Comparison of ENCODE assay signal across 2 cellular contexts in the genomic region with DNA sequence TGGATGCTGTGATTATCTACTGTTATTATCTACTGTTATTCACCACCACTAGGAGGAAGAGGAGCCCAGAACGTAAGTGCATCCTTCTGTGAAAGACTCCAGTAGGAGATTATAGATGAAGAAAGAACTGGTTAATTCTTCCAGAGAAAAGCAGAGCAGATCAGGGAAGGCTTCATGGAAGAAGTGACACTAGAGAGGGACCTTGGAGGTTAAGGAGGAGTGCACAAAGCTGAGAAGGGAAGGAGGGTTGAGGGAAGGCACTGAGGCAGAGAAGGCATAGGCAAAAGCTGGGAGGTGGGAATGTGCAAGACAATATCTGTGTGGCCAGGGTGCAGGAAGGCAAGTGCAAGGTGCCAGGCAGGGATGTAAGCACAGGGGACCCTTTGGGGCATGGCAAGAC.
TF ChIP-seq lines count a peak whose summit lies in the region.

No MANE protein-coding gene starts in this region.

TF ChIP-seq in A549, 52 proteins besides CTCF, POLR2A, EP300 and RAD21:
- TF ChIP-seq BHLHE40 (IDR thresholded peaks at IDR 0.05; ENCODE audit: low read depth, low read length): no peak
- TF ChIP-seq TFCP2L1 (CRISPR knock-in tag; IDR thresholded peaks at IDR 0.05): no peak
- TF ChIP-seq PHF8 (IDR thresholded peaks at IDR 0.05; ENCODE audit: borderline replicate concordance, low read depth): no peak
- TF ChIP-seq ZFP36 (IDR thresholded peaks at IDR 0.05; ENCODE audit: borderline replicate concordance, partially characterized antibody): peak; percentile 3
- TF ChIP-seq, protein P1, sequence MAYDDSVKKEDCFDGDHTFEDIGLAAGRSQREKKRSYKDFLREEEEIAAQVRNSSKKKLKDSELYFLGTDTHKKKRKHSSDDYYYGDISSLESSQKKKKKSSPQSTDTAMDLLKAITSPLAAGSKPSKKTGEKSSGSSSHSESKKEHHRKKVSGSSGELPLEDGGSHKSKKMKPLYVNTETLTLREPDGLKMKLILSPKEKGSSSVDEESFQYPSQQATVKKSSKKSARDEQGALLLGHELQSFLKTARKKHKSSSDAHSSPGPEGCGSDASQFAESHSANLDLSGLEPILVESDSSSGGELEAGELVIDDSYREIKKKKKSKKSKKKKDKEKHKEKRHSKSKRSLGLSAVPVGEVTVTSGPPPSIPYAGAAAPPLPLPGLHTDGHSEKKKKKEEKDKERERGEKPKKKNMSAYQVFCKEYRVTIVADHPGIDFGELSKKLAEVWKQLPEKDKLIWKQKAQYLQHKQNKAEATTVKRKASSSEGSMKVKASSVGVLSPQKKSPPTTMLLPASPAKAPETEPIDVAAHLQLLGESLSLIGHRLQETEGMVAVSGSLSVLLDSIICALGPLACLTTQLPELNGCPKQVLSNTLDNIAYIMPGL (CRISPR knock-in tag; IDR thresholded peaks at IDR 0.05; ENCODE audit: borderline replicate concordance): no peak
- no peak for TF ChIP-seq CHD2 (IDR thresholded peaks at IDR 0.05; ENCODE audit: low read length, partially characterized antibody)
- TF ChIP-seq, protein P2, sequence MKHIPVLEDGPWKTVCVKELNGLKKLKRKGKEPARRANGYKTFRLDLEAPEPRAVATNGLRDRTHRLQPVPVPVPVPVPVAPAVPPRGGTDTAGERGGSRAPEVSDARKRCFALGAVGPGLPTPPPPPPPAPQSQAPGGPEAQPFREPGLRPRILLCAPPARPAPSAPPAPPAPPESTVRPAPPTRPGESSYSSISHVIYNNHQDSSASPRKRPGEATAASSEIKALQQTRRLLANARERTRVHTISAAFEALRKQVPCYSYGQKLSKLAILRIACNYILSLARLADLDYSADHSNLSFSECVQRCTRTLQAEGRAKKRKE (CRISPR knock-in tag; IDR thresholded peaks at IDR 0.05; ENCODE audit: low read depth): no peak
- no peak for TF ChIP-seq NFE2L2 (conservative IDR thresholded peaks at IDR 0.05; ENCODE audit: low read length)
- TF ChIP-seq FOSB (CRISPR knock-in tag; IDR thresholded peaks at IDR 0.05): no peak

TF ChIP-seq in H1, 55 proteins besides CTCF, POLR2A, EP300 and RAD21:
- TF ChIP-seq CEBPB (IDR thresholded peaks at IDR 0.05; ENCODE audit: low read depth, low read length) (no peak), CBX5 (IDR thresholded peaks at IDR 0.05; ENCODE audit: low read depth, low read length) (no peak), BRCA1 (IDR thresholded peaks at IDR 0.05; ENCODE audit: low read depth, low read length) (no peak), TAF7 (optimal IDR thresholded peaks at IDR 0.05; ENCODE audit: borderline replicate concordance, low read depth, low read length) (no peak), TCF12 (IDR thresholded peaks at IDR 0.05; ENCODE audit: low read depth, low read length) (no peak)
TF ChIP-seq in H1: peak in this region for 0.
